Comparison of ENCODE assay signal across 8 cellular contexts in genomic region chr17:44014437-44015172, GRCh38. TPM values are rescaled to one million over a fixed set of nuclear protein-coding genes. Genes with fewer than 3 reads are reported as not detected.
DNase-seq lines count a peak whose midpoint lies in the region; ATAC-seq, FAIRE-seq and TF ChIP-seq lines count a peak whose summit lies in the region.

Gene TMEM101, minus strand, starts transcription at chr17:44014963. Its CDS starts 11 bp downstream, at chr17:44014952.

- H3K36me3 ChIP-seq in cardiac muscle cell (peaks cover 2% of the 10 kb centered on the region), pancreas (no peaks in the 10 kb centered on the region), thyroid gland (no peaks in the 10 kb centered on the region)

- H3K4me3 ChIP-seq in cardiac muscle cell (peak within 1 kb of the TSS; percentile 76), pancreas (peak within 1 kb of the TSS; percentile 64 to 94 (median 84)), thyroid gland (replicated peaks in 1 of 3) (peak within 1 kb of the TSS; percentile 68 to 76 (median 71))

- TF ChIP-seq POLR2A in thyroid gland (IDR thresholded peaks at IDR 0.05), result peak in 1 of 2 donors; percentile 55

- H3K27ac ChIP-seq in cardiac muscle cell (peak within 1 kb of the TSS; percentile 92), pancreas (peak within 1 kb of the TSS; percentile 16 to 38 (median 21)), thyroid gland (peak within 1 kb of the TSS in 2 of 3 donors; percentile 50 to 65)

- no peaks in the 10 kb centered on the region for H3K9me3 Mint-ChIP-seq in activated naive CD8-positive, alpha-beta T cell treated with anti-CD3 and anti-CD28 coated beads, Interleukin-2, amount 50 U/mL, for 24 hours

- H3K36me3 Mint-ChIP-seq in activated naive CD8-positive, alpha-beta T cell treated with anti-CD3 and anti-CD28 coated beads, Interleukin-2, amount 50 U/mL, for 24 hours (ENCODE audit: low read depth), result peaks cover 14% of the 10 kb centered on the region

- H3K9me3 ChIP-seq in cardiac muscle cell (ENCODE audit: low read depth), result no peaks in the 10 kb centered on the region
- H3K9me3 ChIP-seq in pancreas, result no peaks in the 10 kb centered on the region
- no peaks in the 10 kb centered on the region for H3K9me3 ChIP-seq in thyroid gland

- H3K27me3 Mint-ChIP-seq in activated naive CD8-positive, alpha-beta T cell treated with anti-CD3 and anti-CD28 coated beads, Interleukin-2, amount 50 U/mL, for 24 hours, result no peaks in the 10 kb centered on the region

- no peak for TF ChIP-seq CTCF in cardiac muscle cell (IDR thresholded peaks at IDR 0.05; ENCODE audit: low read depth, low read length)
- no peak for TF ChIP-seq CTCF in pancreas (IDR thresholded peaks at IDR 0.05)
- TF ChIP-seq CTCF in thyroid gland (IDR thresholded peaks at IDR 0.05), result no peak

- peak within 1 kb of the TSS; percentile 98 for H3K4me3 Mint-ChIP-seq in activated naive CD8-positive, alpha-beta T cell treated with anti-CD3 and anti-CD28 coated beads, Interleukin-2, amount 50 U/mL, for 24 hours

- WGBS in pancreas, 2 donors, result 0% methylated on average over 43 of the region's 43 CpGs
- 1% methylated on average over 21 to 36 of the region's 43 CpGs for WGBS in thyroid gland, 2 donors

- peaks cover 15% of the 10 kb centered on the region for H3K4me1 Mint-ChIP-seq in activated naive CD8-positive, alpha-beta T cell treated with anti-CD3 and anti-CD28 coated beads, Interleukin-2, amount 50 U/mL, for 24 hours

- H3K27me3 ChIP-seq in cardiac muscle cell (no peaks in the 10 kb centered on the region), pancreas (no peaks in the 10 kb centered on the region), thyroid gland (no peaks in the 10 kb centered on the region)

- FAIRE-seq in pancreas (lab: Jason Lieb, UNC), result no peak

- peak within 1 kb of the TSS; percentile 97 for H3K27ac Mint-ChIP-seq in activated naive CD8-positive, alpha-beta T cell treated with anti-CD3 and anti-CD28 coated beads, Interleukin-2, amount 50 U/mL, for 24 hours

- H3K4me1 ChIP-seq in cardiac muscle cell (ENCODE audit: low read depth), result peaks cover 14% of the 10 kb centered on the region
- H3K4me1 ChIP-seq in pancreas, result peaks cover 3 to 6% (median 3%) of the 10 kb centered on the region in 3 donors
- peaks cover 4 to 14% of the 10 kb centered on the region in 2 donors for H3K4me1 ChIP-seq in thyroid gland

- intact Hi-C loops in pancreas (cut with DNase I) (no loop called here), thyroid gland (cut with DNase I) (loop anchor here (10.0 kb wide), 1 partner anchor 110 kb away; the partner anchor contains the start of gene HDAC5)

- DNase-seq in GM03348 (ENCODE audit: low spot score) (peak; percentile 96), NCI-H1417 (lab: John Stamatoyannopoulos, UW) (peak; percentile 83 to 95 (median 91)), SW480 (ENCODE audit: low spot score) (peak; percentile 92), cardiac muscle cell (ENCODE audit: low read depth in 1 of 2, low spot score in 1 of 2) (peak; percentile 93 to 97), pancreas (peak; percentile 85 to 95 (median 90)), thyroid gland (peak; percentile 89 to 92)
- peak; percentile 85 for DNase-seq in activated naive CD8-positive, alpha-beta T cell treated with anti-CD3 and anti-CD28 coated beads, Interleukin-2, amount 50 U/mL, for 24 hours

- ATAC-seq in HG02571 (IDR thresholded peaks at IDR 0.05; ENCODE audit: unreplicated experiment), result peak; percentile 61
- peak; percentile 95 for ATAC-seq in activated naive CD8-positive, alpha-beta T cell treated with anti-CD3 and anti-CD28 coated beads, Interleukin-2, amount 50 U/mL, for 24 hours
- peak; percentile 97 to 99 (median 98) for ATAC-seq in pancreas

RNA-seq across cellular contexts. Expression of gene TMEM101, which starts in this region (rescaled TPM):
- total RNA-seq in cardiac muscle cell (37.5 and 65.8 TPM in 2 replicates), pancreas (10 to 100 TPM; 14.4 to 22.7 (median 20.3) TPM), thyroid gland (10 to 100 TPM; 33.6 to 56.9 (median 45.0) TPM)
- polyA plus RNA-seq in cardiac muscle cell (22.5 and 40.6 TPM in 2 replicates), pancreas (10 to 100 TPM; 16.4 to 20.2 TPM)

Comparison
In these comparisons a context has a peak if more than half of its experiments do, and no peak if none do; other contexts are left out.
1. Peak in every context shown above with its lines: DNase-seq, ATAC-seq, H3K4me3 ChIP-seq and H3K27ac ChIP-seq.
2. H3K27ac ChIP-seq: peak in every context shown above with its lines; median percentile 92 in cardiac muscle cell; 58 in thyroid gland; 21 in pancreas.